8 cellular contexts compared by ENCODE assay signal in genomic region chr17:36544049-36544319, GRCh38. TPM values are rescaled to one million over a fixed set of nuclear protein-coding genes. Genes with fewer than 3 reads are reported as not detected.
A peak's percentile ranks its signal among the peaks of the same experiment; 100 is the strongest.
DNase-seq lines count a peak whose midpoint lies in the region; ATAC-seq, FAIRE-seq and TF ChIP-seq lines count a peak whose summit lies in the region.

No MANE protein-coding gene starts in this region.

- no peak for TF ChIP-seq CTCF in HFF-Myc (IDR thresholded peaks at IDR 0.05; ENCODE audit: low read depth, low read length, missing control alignments)
- TF ChIP-seq CTCF in PC-3 (conservative IDR thresholded peaks at IDR 0.05; ENCODE audit: low read depth, low read length) = no peak
- TF ChIP-seq CTCF in breast epithelium (IDR thresholded peaks at IDR 0.05) = no peak
- no peak for TF ChIP-seq CTCF in kidney (IDR thresholded peaks at IDR 0.05; ENCODE audit: borderline replicate concordance, extremely low read depth, insufficient read depth)

- H3K4me1 Mint-ChIP-seq in stimulated activated naive B cell treated with anti-CD40 and anti-IgM and Interleukin-4, amounts not matched to agents 10 μg/mL and 1 μg/mL and 100 μg/mL, for 72 hours = peaks cover 9 to 20% of the 10 kb centered on the region in 2 donors

- H3K4me2 ChIP-seq in PC-3 (ENCODE audit: low read length) = peak overlapping the region; percentile 96

- FAIRE-seq in kidney (lab: Jason Lieb, UNC) = no peak

- no peaks in the 10 kb centered on the region for H3K27me3 ChIP-seq in PC-3 (ENCODE audit: low read length)
- no peaks in the 10 kb centered on the region for H3K27me3 ChIP-seq in breast epithelium

- H3K27ac ChIP-seq in PC-3 (ENCODE audit: low read length) (peak overlapping the region; percentile 91), breast epithelium (peak overlapping the region; percentile 100), kidney (ENCODE audit: low read depth in 2 of 2, low read length in 2 of 2) (peak overlapping the region; percentile 99 to 100)

- no peak for TF ChIP-seq POLR2A in breast epithelium (IDR thresholded peaks at IDR 0.05)

- peak overlapping the region; percentile 98 for H3K27ac Mint-ChIP-seq in stimulated activated naive B cell treated with anti-CD40 and anti-IgM and Interleukin-4, amounts not matched to agents 10 μg/mL and 1 μg/mL and 100 μg/mL, for 72 hours

- H3K9me3 ChIP-seq in PC-3 (ENCODE audit: low read length) (no peaks in the 10 kb centered on the region), breast epithelium (no peaks in the 10 kb centered on the region), kidney (ENCODE audit: control insufficient read depth in 1 of 2, low read length in 2 of 2) (no peaks in the 10 kb centered on the region)

- H2AFZ ChIP-seq in PC-3 (ENCODE audit: low read length) = peak overlapping the region; percentile 98

- H3K36me3 ChIP-seq in PC-3 (ENCODE audit: low read depth, low read length) (peaks cover 4% of the 10 kb centered on the region), breast epithelium (no peaks in the 10 kb centered on the region), kidney (ENCODE audit: control insufficient read depth in 1 of 2, insufficient read depth in 2 of 2, low read length in 2 of 2) (peaks cover 0 to 4% of the 10 kb centered on the region in 2 donors)

- peaks cover 55% of the 10 kb centered on the region for H3K79me2 ChIP-seq in PC-3 (ENCODE audit: low read length)

- peak overlapping the region; percentile 89 to 95 for H3K4me3 Mint-ChIP-seq in stimulated activated naive B cell treated with anti-CD40 and anti-IgM and Interleukin-4, amounts not matched to agents 10 μg/mL and 1 μg/mL and 100 μg/mL, for 72 hours

- DNase-seq in NCI-H2171 treated with DMSO at 0.1 percent for 48 hours (lab: John Stamatoyannopoulos, UW) = peak; percentile 32
- no peak for DNase-seq in NCI-H2171 (lab: John Stamatoyannopoulos, UW)
- no peak for DNase-seq in HFF-Myc (ENCODE audit: extremely low read depth, low read depth)
- DNase-seq in PC-3 = peak; percentile 39
- DNase-seq in breast epithelium (ENCODE audit: low spot score in 2 of 2) = no peak
- DNase-seq in kidney = no peak
- DNase-seq in stimulated activated naive B cell treated with anti-CD40 and anti-IgM and Interleukin-4, amounts not matched to agents 10 μg/mL and 1 μg/mL and 100 μg/mL, for 72 hours = peak; percentile 34
- DNase-seq in NCI-H510A treated with DMSO at 0.1 percent for 48 hours (lab: John Stamatoyannopoulos, UW) = no peak

- H3K9me2 ChIP-seq in PC-3 (replicated peaks; ENCODE audit: low read length) = no peaks in the 10 kb centered on the region

- intact Hi-C loops in PC-3 (cut with micrococcal nuclease) = no loop called here
- intact Hi-C loops in breast epithelium (cut with DNase I; ENCODE audit: low total_unique reads) = no loop called here
- intact Hi-C loops in kidney (cut with DNase I) = no loop called here

- CTCF ChIA-PET in PC-3 (lab: Charles Lee) = no interaction called here

- H3K27me3 Mint-ChIP-seq in stimulated activated naive B cell treated with anti-CD40 and anti-IgM and Interleukin-4, amounts not matched to agents 10 μg/mL and 1 μg/mL and 100 μg/mL, for 72 hours = no peaks in the 10 kb centered on the region

- no peaks in the 10 kb centered on the region for H3K9me3 Mint-ChIP-seq in stimulated activated naive B cell treated with anti-CD40 and anti-IgM and Interleukin-4, amounts not matched to agents 10 μg/mL and 1 μg/mL and 100 μg/mL, for 72 hours

- H3K9ac ChIP-seq in PC-3 (ENCODE audit: low read length) (peak overlapping the region; percentile 100), kidney (ENCODE audit: low read length in 2 of 2) (peak overlapping the region; percentile 92 to 96)

- ATAC-seq in PC-3 = peak; percentile 25
- peak; percentile 3 to 5 for ATAC-seq in stimulated activated naive B cell treated with anti-CD40 and anti-IgM and Interleukin-4, amounts not matched to agents 10 μg/mL and 1 μg/mL and 100 μg/mL, for 72 hours (replicated peaks)

- POLR2A ChIA-PET in PC-3 (lab: Charles Lee; ENCODE audit: unreplicated experiment) = interaction anchor here (0.6 to 0.8 kb wide), 2 partner anchors 9 to 524 kb away, joined by 3 read pairs; no protein-coding TSS in a partner anchor

- peaks cover 23% of the 10 kb centered on the region for H4K20me1 ChIP-seq in PC-3 (ENCODE audit: low read length)

- H3K4me3 ChIP-seq in HFF-Myc (replicated peaks; ENCODE audit: low read depth, low read length) (peak overlapping the region; percentile 69), PC-3 (ENCODE audit: low read length) (peak overlapping the region; percentile 99), breast epithelium (peak overlapping the region; percentile 92 to 99 (median 95)), kidney (ENCODE audit: low read length in 2 of 2) (peak overlapping the region; percentile 72 to 93)

- no peaks in the 10 kb centered on the region for H3F3A ChIP-seq in PC-3 (ENCODE audit: low read length, unreplicated experiment)

- H3K4me1 ChIP-seq in PC-3 (ENCODE audit: insufficient read depth, low read length) = peaks cover 9% of the 10 kb centered on the region
- H3K4me1 ChIP-seq in breast epithelium = peaks cover 3 to 30% of the 10 kb centered on the region in 2 donors
- peaks cover 14 to 19% of the 10 kb centered on the region in 2 donors for H3K4me1 ChIP-seq in kidney (ENCODE audit: control insufficient read depth in 1 of 2, insufficient read depth in 1 of 2, low read depth in 1 of 2, low read length in 2 of 2)

- peaks cover 15 to 28% of the 10 kb centered on the region in 2 donors for H3K36me3 Mint-ChIP-seq in stimulated activated naive B cell treated with anti-CD40 and anti-IgM and Interleukin-4, amounts not matched to agents 10 μg/mL and 1 μg/mL and 100 μg/mL, for 72 hours

- BruUV-seq in PC-3 (replicated peaks; lab: Mats Ljungman, UMichigan) = no TSS peak

RNA-seq across cellular contexts. Expression of gene GGNBP2, which starts 0.7 kb away (rescaled TPM):
- 33.0 and 40.5 TPM in 2 replicates for total RNA-seq in PC-3 (2014; rRNA removed)
- 10 to 100 TPM; 60.6 to 85.5 (median 84.0) TPM for total RNA-seq in breast epithelium
- total RNA-seq in kidney = 86.8 TPM
- 43.0 TPM for polyA plus RNA-seq in kidney (ENCODE audit: insufficient read depth, low read depth, low replicate concordance)

RNA-seq across cellular contexts. Expression of gene PIGW, which starts 9.2 kb away (rescaled TPM):
- 8.0 and 11.1 TPM in 2 replicates for total RNA-seq in PC-3 (2014; rRNA removed)
- 1 to 10 TPM; 4.0 to 6.2 (median 5.1) TPM for total RNA-seq in breast epithelium
- 11.1 TPM for total RNA-seq in kidney
- polyA plus RNA-seq in kidney (ENCODE audit: insufficient read depth, low read depth, low replicate concordance) = 4.7 TPM

RNA-seq across cellular contexts. Expression of gene MYO19, which starts 9.3 kb away (rescaled TPM):
- 128 and 143 TPM in 2 replicates for total RNA-seq in PC-3 (2014; rRNA removed)
- 10 to 100 TPM; 28.6 to 86.9 (median 71.3) TPM for total RNA-seq in breast epithelium
- 74.7 TPM for total RNA-seq in kidney
- 28.9 TPM for polyA plus RNA-seq in kidney (ENCODE audit: insufficient read depth, low read depth, low replicate concordance)

RNA-seq across cellular contexts. Expression of gene DHRS11, which starts 47.7 kb away (rescaled TPM):
- 11.8 and 14.8 TPM in 2 replicates for total RNA-seq in PC-3 (2014; rRNA removed)
- total RNA-seq in breast epithelium = 10 to 100 TPM; 11.4 to 14.1 (median 11.5) TPM
- total RNA-seq in kidney = 11.8 TPM
- polyA plus RNA-seq in kidney (ENCODE audit: insufficient read depth, low read depth, low replicate concordance) = 40.7 TPM

RNA-seq across cellular contexts. Expression of gene MRM1, which starts 57.4 kb away (rescaled TPM):
- total RNA-seq in PC-3 (2014; rRNA removed) = 8.8 and 9.2 TPM in 2 replicates
- total RNA-seq in breast epithelium = 1 to 10 TPM; 4.8 to 7.5 (median 7.2) TPM
- 8.3 TPM for total RNA-seq in kidney
- polyA plus RNA-seq in kidney (ENCODE audit: insufficient read depth, low read depth, low replicate concordance) = 12.4 TPM

Comparison
In these comparisons a context has a peak if more than half of its experiments do, and no peak if none do; other contexts are left out.
1. DNase-seq: peak in NCI-H2171 treated with DMSO at 0.1 percent for 48 hours (single experiment), PC-3 (single experiment) and stimulated activated naive B cell treated with anti-CD40 and anti-IgM and Interleukin-4, amounts not matched to agents 10 μg/mL and 1 μg/mL and 100 μg/mL, for 72 hours (single experiment); none in NCI-H2171 (single experiment), HFF-Myc (single experiment), breast epithelium (0 of 2), kidney (single experiment) and NCI-H510A treated with DMSO at 0.1 percent for 48 hours (single experiment).
2. Peak in every context shown above with its lines, with median percentiles within 50 percentile points of each other: H3K4me3 ChIP-seq and H3K27ac ChIP-seq.